In the genomic region with DNA sequence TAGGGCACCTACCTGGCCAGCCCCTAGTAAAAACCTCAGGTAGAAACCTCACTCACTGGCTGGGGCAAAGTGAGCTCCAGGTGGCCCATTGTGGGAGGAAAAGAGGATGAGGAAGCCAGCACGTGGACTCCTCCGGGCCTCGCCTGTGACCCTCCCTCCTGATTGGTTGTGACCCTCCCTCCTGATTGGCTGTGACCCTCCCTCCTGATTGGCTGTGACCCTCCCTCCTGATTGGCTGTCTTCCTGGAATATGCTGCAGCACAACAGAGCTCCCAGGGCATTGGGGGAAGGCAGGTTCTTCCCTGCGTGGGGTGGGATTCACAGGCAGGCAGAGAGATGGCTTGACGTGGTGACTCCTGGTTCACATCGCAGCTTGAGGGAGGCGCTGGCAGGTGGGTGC, we compare ENCODE assay signal across 26 cellular contexts.
"Had no signal": no experiment of that assay in that cellular context is flagged by ENCODE, and none has a peak within 500 bp of the region (broad histone marks: within the 10 kb centered on the region; RNA-seq: fewer than 3 reads in every experiment).

No MANE protein-coding gene starts in this region.

- H3K36me3 ChIP-seq: ascending aorta had no signal

- FAIRE-seq: bronchial epithelial cell, frontal cortex had no signal

- H3K27ac ChIP-seq: ascending aorta, coronary artery, dorsolateral prefrontal cortex had no signal

- DNase-seq: activated CD4-positive, alpha-beta memory T cell treated with anti-CD3 and anti-CD28 coated beads for 36 hours; activated CD4-positive, alpha-beta T cell treated with anti-CD3 and anti-CD28 coated beads for 36 hours; activated CD4-positive, alpha-beta T cell treated with anti-CD3 and anti-CD28 coated beads, Interleukin-2, amount 10 ng/mL, durations not matched to agents 24 days and 14 days; activated CD4-positive, CD25-positive, alpha-beta regulatory T cell; activated CD4-positive, CD25-positive, alpha-beta regulatory T cell treated with anti-CD3 and anti-CD28 coated beads, Interleukin-2, amount 50 U/mL, for 72 hours; activated CD8-positive, alpha-beta memory T cell treated with anti-CD3 and anti-CD28 coated beads, Interleukin-2, amount 50 U/mL, for 48 hours; activated gamma-delta T cell; activated naive CD4-positive, alpha-beta T cell; activated naive CD4-positive, alpha-beta T cell treated with anti-CD3 and anti-CD28 coated beads, Interleukin-2, amount 10 ng/mL, durations not matched to agents 7 days and 5 days; activated naive CD8-positive, alpha-beta T cell treated with anti-CD3 and anti-CD28 coated beads, Interleukin-2, amount 10 ng/mL, durations not matched to agents 7 days and 5 days; activated T-cell treated with anti-CD3 and anti-CD28 coated beads for 4 hours; activated T-cell treated with anti-CD3 and anti-CD28 coated beads, Interleukin-2, amount 50 U/mL, for 24 hours; activated T-cell treated with anti-CD3 and anti-CD28 coated beads, Interleukin-2, amount 50 U/mL, for 72 hours; effector memory CD4-positive, alpha-beta T cell; endodermal cell; foreskin fibroblast; T-helper 1 cell; T-helper 17 cell; T1000 had no signal

- H3K27me3 ChIP-seq: ascending aorta had no signal

- ATAC-seq: activated CD4-positive, alpha-beta T cell treated with anti-CD3 and anti-CD28 coated beads for 36 hours; activated naive CD4-positive, alpha-beta T cell treated with anti-CD3 and anti-CD28 coated beads, Interleukin-2, amount 50 U/mL, for 72 hours; activated T-cell treated with anti-CD3 and anti-CD28 coated beads, Interleukin-2, amount 50 U/mL, for 72 hours; esophagus mucosa; T-helper 17 cell had no signal

- H3K9me3 ChIP-seq: ascending aorta had no signal

- H3K4me1 ChIP-seq: ascending aorta had no signal

- H3K4me3 ChIP-seq: ascending aorta, coronary artery, dorsolateral prefrontal cortex had no signal
